23 cellular contexts compared by ENCODE assay signal in the genomic region with DNA sequence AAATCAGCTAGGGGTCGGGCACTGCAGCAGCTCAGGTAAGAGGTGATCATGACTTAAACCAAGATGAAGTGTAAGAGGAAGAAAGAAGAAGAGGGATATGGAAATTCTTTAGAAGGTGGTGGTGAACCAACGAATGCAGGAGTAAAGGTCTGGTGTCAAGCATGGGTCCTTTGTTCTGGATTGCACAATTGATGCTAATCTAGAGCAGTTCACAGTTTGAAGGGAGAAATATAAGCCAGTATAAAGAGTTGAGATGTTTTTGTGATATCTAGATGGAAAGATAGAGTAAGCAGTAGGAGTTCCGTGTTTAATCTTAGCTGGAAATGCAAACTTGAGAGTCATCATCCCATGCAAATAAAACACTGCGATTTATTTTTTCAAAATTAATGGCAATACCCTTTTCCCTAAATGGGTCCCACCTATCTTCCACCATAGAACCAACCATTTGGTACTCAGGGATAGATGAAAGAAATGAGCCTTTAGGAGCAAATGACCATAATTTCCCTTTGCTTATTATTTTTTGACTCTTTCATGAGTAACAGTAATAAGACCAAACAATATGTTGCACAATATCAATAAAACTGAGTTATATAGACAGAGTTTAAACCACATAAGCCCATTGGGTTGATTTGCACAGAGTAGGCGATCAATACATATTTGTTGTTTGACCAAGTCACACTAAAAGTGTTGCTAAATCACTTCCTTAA. TPM values are rescaled to one million over a fixed set of nuclear protein-coding genes. Genes with fewer than 3 reads are reported as not detected.
DNase-seq lines count a peak whose midpoint lies in the region; ATAC-seq, FAIRE-seq and TF ChIP-seq lines count a peak whose summit lies in the region.
"Had no signal": no experiment of that assay in that cellular context is flagged by ENCODE, and none has a peak within 500 bp of the region (broad histone marks: within the 10 kb centered on the region; RNA-seq: fewer than 3 reads in every experiment).

No MANE protein-coding gene starts in this region.

- no peaks in the 10 kb centered on the region for H4K20me1 ChIP-seq in K562 (replicated peaks; ENCODE audit: control insufficient read depth, insufficient read depth, low read length)

- TF ChIP-seq EP300 in K562 (IDR thresholded peaks at IDR 0.05; ENCODE audit: low read length): no peak

- ATAC-seq in Right ventricle myocardium inferior: no peak
- no peak for ATAC-seq in K562
- ATAC-seq in sciatic nerve: peak; percentile 33
- no peak for ATAC-seq in foreskin keratinocyte

- FAIRE-seq in K562 (lab: Jason Lieb, UNC): no peak
- FAIRE-seq: RCC 7860 had no signal

- intact Hi-C loops in Right ventricle myocardium inferior (cut with DNase I) (no loop called here), K562 (cut with micrococcal nuclease) (no loop called here), sciatic nerve (cut with DNase I) (no loop called here), uterus (cut with DNase I; ENCODE audit: low total_unique reads) (no loop called here)

- BruUV-seq in K562 (replicated peaks; lab: Mats Ljungman, UMichigan): no TSS peak

- TF ChIP-seq POLR2A in K562 (conservative IDR thresholded peaks at IDR 0.05) (no peak), uterus (IDR thresholded peaks at IDR 0.05) (no peak)

- no peaks in the 10 kb centered on the region for H3K9me1 ChIP-seq in K562 (ENCODE audit: control insufficient read depth, insufficient read depth, low read length)

- H3K36me3 ChIP-seq in right atrium auricular region (no peaks in the 10 kb centered on the region), K562 (ENCODE audit: control insufficient read depth, insufficient read depth, low read length) (no peaks in the 10 kb centered on the region), uterus (no peaks in the 10 kb centered on the region)
- H3K36me3 ChIP-seq: HAP-1 had no signal

- no peak for TF ChIP-seq RAD21 in K562 (CRISPR knock-in tag; conservative IDR thresholded peaks at IDR 0.05 in 1 of 2, IDR thresholded peaks at IDR 0.05 in 1 of 2)

- CTCF ChIA-PET in K562 (lab: Yijun Ruan, JAX; ENCODE audit: low intra/inter-chr PET ratio): no interaction called here

- H3K9ac ChIP-seq in K562 (ENCODE audit: insufficient read depth in 1 of 2, low read depth in 2 of 2, low read length in 2 of 2): no peak overlapping the region
- H3K9ac ChIP-seq: KMS-11 had no signal

- H3K9me3 ChIP-seq in right atrium auricular region (no peaks in the 10 kb centered on the region), K562 (replicated peaks; ENCODE audit: control insufficient read depth, insufficient read depth, low read depth, low read length) (no peaks in the 10 kb centered on the region), uterus (no peaks in the 10 kb centered on the region)
- H3K9me3 ChIP-seq: HAP-1 had no signal

- no peak for DNase-seq in right atrium auricular region (ENCODE audit: low spot score)
- DNase-seq in Right ventricle myocardium inferior (ENCODE audit: missing footprints): no peak
- DNase-seq in K562 (ENCODE audit: extremely low read depth in 1 of 4, low spot score in 3 of 4): no peak
- DNase-seq in sciatic nerve (ENCODE audit: low spot score): no peak
- no peak for DNase-seq in uterus
- no peak for DNase-seq in T-helper 2 cell
- no peak for DNase-seq in foreskin keratinocyte
- DNase-seq: CD4-positive, alpha-beta T cell; COR-L47; DMS 273 treated with DMSO at 0.1 percent for 48 hours; DMS79 treated with DMSO at 0.1 percent for 48 hours; NCI-H1417; NCI-H1694 treated with DMSO at 0.1 percent for 48 hours; NCI-H2081 treated with DMSO at 0.1 percent for 48 hours; NCI-H2171 treated with DMSO at 0.1 percent for 48 hours; NCI-H446; NCI-H526 had no signal

- H3K4me1 ChIP-seq in right atrium auricular region: peaks cover 0 to 39% of the 10 kb centered on the region in 2 donors
- no peaks in the 10 kb centered on the region; a peak in 2 of 5 replicates for H3K4me1 ChIP-seq in K562 (replicated peaks in 1 of 2; ENCODE audit: control insufficient read depth in 2 of 2, insufficient read depth in 2 of 2, low read length in 2 of 2)
- H3K4me1 ChIP-seq in uterus: peaks cover 0 to 3% of the 10 kb centered on the region in 2 donors
- H3K4me1 ChIP-seq in foreskin keratinocyte: peaks cover 16% of the 10 kb centered on the region
- H3K4me1 ChIP-seq: HAP-1 had no signal

- no peak overlapping the region for H2AFZ ChIP-seq in K562 (ENCODE audit: low read depth, low read length)

- 22% methylated on average over 4 of the region's 5 CpGs for WGBS in K562 (ENCODE audit: insufficient coverage, low coverage, missing lambda C conversion rate)

- no peak overlapping the region for H3K4me2 ChIP-seq in K562 (ENCODE audit: insufficient read depth, low read length)
- H3K4me2 ChIP-seq: KMS-11 had no signal

- in situ Hi-C loops in K562 (cut with MboI): no loop called here

- H3K4me3 ChIP-seq in right atrium auricular region: no peak overlapping the region
- no peak overlapping the region for H3K4me3 ChIP-seq in K562
- no peak overlapping the region for H3K4me3 ChIP-seq in uterus
- H3K4me3 ChIP-seq: HAP-1 had no signal

- H3K79me2 ChIP-seq in K562 (ENCODE audit: control insufficient read depth, insufficient read depth, low read length): no peaks in the 10 kb centered on the region

- H3K27me3 ChIP-seq in right atrium auricular region: no peaks in the 10 kb centered on the region
- H3K27me3 ChIP-seq in K562 (ENCODE audit: control insufficient read depth in 2 of 2, insufficient read depth in 2 of 2, low read length in 2 of 2): no peaks in the 10 kb centered on the region
- H3K27me3 ChIP-seq in uterus: no peaks in the 10 kb centered on the region
- H3K27me3 ChIP-seq in foreskin keratinocyte: no peaks in the 10 kb centered on the region

- H3K27ac ChIP-seq in right atrium auricular region (peak overlapping the region; percentile 28 to 54), K562 (ENCODE audit: extremely low read depth, low read depth, low read length) (no peak overlapping the region), uterus (peak overlapping the region; percentile 56 to 65), foreskin keratinocyte (no peak overlapping the region)
- H3K27ac ChIP-seq: HL-60, KMS-11 had no signal

- TF ChIP-seq CTCF in right atrium auricular region (IDR thresholded peaks at IDR 0.05) (no peak), K562 (IDR thresholded peaks at IDR 0.05 in 2 of 3, conservative IDR thresholded peaks at IDR 0.05 in 1 of 3; ENCODE audit: insufficient read depth in 2 of 3, low read depth in 1 of 3, low read length in 3 of 3) (no peak), uterus (IDR thresholded peaks at IDR 0.05) (no peak), foreskin keratinocyte (conservative IDR thresholded peaks at IDR 0.05) (no peak)

- POLR2A ChIA-PET in K562 (lab: Yijun Ruan, JAX): interaction anchor here (1.1 kb wide), 1 partner anchor 46 kb away, joined by 3 read pairs; no protein-coding TSS in a partner anchor

RNA-seq across cellular contexts. Expression of gene MGP, which starts 15.0 kb away (rescaled TPM):
- total RNA-seq in right atrium auricular region (100 to 1,000 TPM; 287 to 454 TPM), Right ventricle myocardium inferior (369 TPM), K562 (2014; rRNA removed) (not detected in 2 replicates), K562 (2014; rRNA removed; fragmentation: Illumina TruSeq; extraction: Trizol) (not detected in 2 replicates), K562 (2015; rRNA removed; fragmentation: Illumina TruSeq; extraction: Trizol) (not detected in 2 replicates), K562 (2021) (0.96 and 1.2 TPM in 2 replicates), sciatic nerve (1,381 TPM), uterus (1,000 to 10,000 TPM in 2 of 4 donors, 100 to 1,000 TPM in 2; 136 to 2,566 (median 1,232) TPM), foreskin keratinocyte (0.44 TPM in 1 of 2 replicates, not detected in the other)
- not detected in 2 replicates for total RNA-seq in K562 (2011; cell fraction: chromatin; rRNA removed; ENCODE audit: low replicate concordance)
- not detected in 2 replicates for total RNA-seq in K562 (2011; cell fraction: nucleolus; rRNA removed)
- not detected in 2 replicates for total RNA-seq in K562 (2011; cell fraction: nucleoplasm; rRNA removed)
- polyA plus RNA-seq in K562 (2011; rRNA removed) (not detected in 2 replicates), K562 (2014; fragmentation: Illumina TruSeq; extraction: Trizol) (not detected in 2 replicates), K562 (2014; fragmentation: Nextera tagmentation; extraction: Ambion mirVana) (not detected), K562 (2014; rRNA removed) (not detected in 2 replicates), foreskin keratinocyte (0.20 TPM in 1 of 2 replicates, not detected in the other)
- polyA plus RNA-seq in K562 (2011; cell fraction: cytosol; rRNA removed): 0.09 and 0.34 TPM in 2 replicates
- not detected in 2 replicates for polyA plus RNA-seq in K562 (2011; cell fraction: nucleus; rRNA removed)
- not detected in 2 replicates for polyA plus RNA-seq in K562 (2012)
- polyA minus RNA-seq in K562 (2011; rRNA and poly(A)+ RNA removed): not detected in 2 replicates
- not detected in 2 replicates for polyA minus RNA-seq in K562 (2011; cell fraction: cytosol; rRNA and poly(A)+ RNA removed)
- not detected in 2 replicates for polyA minus RNA-seq in K562 (2011; cell fraction: nucleus; rRNA and poly(A)+ RNA removed)

RNA-seq across cellular contexts. Expression of gene ERP27, which starts 37.7 kb away (rescaled TPM):
- total RNA-seq in right atrium auricular region (under 1 TPM; 0.31 to 0.70 TPM), Right ventricle myocardium inferior (0.19 TPM), K562 (2014; rRNA removed) (0.27 TPM in 1 of 2 replicates, not detected in the other), K562 (2014; rRNA removed; fragmentation: Illumina TruSeq; extraction: Trizol) (0.07 TPM in 1 of 2 replicates, not detected in the other), K562 (2015; rRNA removed; fragmentation: Illumina TruSeq; extraction: Trizol) (0.11 TPM in 1 of 2 replicates, not detected in the other), K562 (2021) (0.13 TPM in 1 of 2 replicates, not detected in the other), sciatic nerve (1.0 TPM), uterus (1 to 10 TPM in 2 of 4 donors, under 1 TPM in 1, not detected in 1; 0.61 to 2.6 (median 1.5) TPM), foreskin keratinocyte (0.07 TPM in 2 replicates)
- not detected in 2 replicates for total RNA-seq in K562 (2011; cell fraction: chromatin; rRNA removed; ENCODE audit: low replicate concordance)
- total RNA-seq in K562 (2011; cell fraction: nucleolus; rRNA removed): not detected in 2 replicates
- total RNA-seq in K562 (2011; cell fraction: nucleoplasm; rRNA removed): not detected in 2 replicates
- polyA plus RNA-seq in K562 (2011; rRNA removed) (not detected in 2 replicates), K562 (2014; fragmentation: Illumina TruSeq; extraction: Trizol) (0.08 TPM in 1 of 2 replicates, not detected in the other), K562 (2014; fragmentation: Nextera tagmentation; extraction: Ambion mirVana) (not detected), K562 (2014; rRNA removed) (not detected in 2 replicates), foreskin keratinocyte (0.06 and 0.08 TPM in 2 replicates)
- polyA plus RNA-seq in K562 (2011; cell fraction: cytosol; rRNA removed): not detected in 2 replicates
- polyA plus RNA-seq in K562 (2011; cell fraction: nucleus; rRNA removed): not detected in 2 replicates
- 0.05 TPM in 1 of 2 replicates, not detected in the other for polyA plus RNA-seq in K562 (2012)
- not detected in 2 replicates for polyA minus RNA-seq in K562 (2011; rRNA and poly(A)+ RNA removed)
- polyA minus RNA-seq in K562 (2011; cell fraction: cytosol; rRNA and poly(A)+ RNA removed): not detected in 2 replicates
- polyA minus RNA-seq in K562 (2011; cell fraction: nucleus; rRNA and poly(A)+ RNA removed): not detected in 2 replicates

RNA-seq across cellular contexts. Expression of gene ART4, which starts 57.3 kb away (rescaled TPM):
- total RNA-seq in right atrium auricular region (10 to 100 TPM; 12.1 to 25.9 TPM), Right ventricle myocardium inferior (5.6 TPM), K562 (2014; rRNA removed) (not detected in 2 replicates), K562 (2014; rRNA removed; fragmentation: Illumina TruSeq; extraction: Trizol) (0.03 and 0.07 TPM in 2 replicates), K562 (2015; rRNA removed; fragmentation: Illumina TruSeq; extraction: Trizol) (not detected in 2 replicates), K562 (2021) (not detected in 2 replicates), sciatic nerve (0.80 TPM), uterus (1 to 10 TPM in 2 of 4 donors, under 1 TPM in 2; 0.51 to 3.7 (median 1.0) TPM), foreskin keratinocyte (not detected in 2 replicates)
- not detected in 2 replicates for total RNA-seq in K562 (2011; cell fraction: chromatin; rRNA removed; ENCODE audit: low replicate concordance)
- total RNA-seq in K562 (2011; cell fraction: nucleolus; rRNA removed): not detected in 2 replicates
- total RNA-seq in K562 (2011; cell fraction: nucleoplasm; rRNA removed): not detected in 2 replicates
- polyA plus RNA-seq in K562 (2011; rRNA removed) (not detected in 2 replicates), K562 (2014; fragmentation: Illumina TruSeq; extraction: Trizol) (not detected in 2 replicates), K562 (2014; fragmentation: Nextera tagmentation; extraction: Ambion mirVana) (not detected), K562 (2014; rRNA removed) (not detected in 2 replicates), foreskin keratinocyte (not detected in 2 replicates)
- not detected in 2 replicates for polyA plus RNA-seq in K562 (2011; cell fraction: cytosol; rRNA removed)
- polyA plus RNA-seq in K562 (2011; cell fraction: nucleus; rRNA removed): not detected in 2 replicates
- 0.03 and 0.05 TPM in 2 replicates for polyA plus RNA-seq in K562 (2012)
- not detected in 2 replicates for polyA minus RNA-seq in K562 (2011; rRNA and poly(A)+ RNA removed)
- polyA minus RNA-seq in K562 (2011; cell fraction: cytosol; rRNA and poly(A)+ RNA removed): not detected in 2 replicates
- not detected in 2 replicates for polyA minus RNA-seq in K562 (2011; cell fraction: nucleus; rRNA and poly(A)+ RNA removed)
- total RNA-seq: CD4-positive, alpha-beta T cell; HT-29; SK-MEL-5 had no signal

Comparison
In these comparisons a context has a peak if more than half of its experiments do, and no peak if none do; other contexts are left out.
1. H3K27ac ChIP-seq: peak in right atrium auricular region (2 of 2) and uterus (2 of 2); none in K562 (single experiment) and foreskin keratinocyte (single experiment).
2. RNA of gene MGP, which starts 15.0 kb away (total RNA-seq): 136 to 2,566 TPM in uterus, 1,381 TPM in sciatic nerve (single experiment), 287 to 454 TPM in right atrium auricular region and 369 TPM in Right ventricle myocardium inferior (single experiment); 0.44 TPM in foreskin keratinocyte and 0.96 to 1.2 TPM in K562; every median in the first group is over 10 times any median in the second.